In the genomic region with DNA sequence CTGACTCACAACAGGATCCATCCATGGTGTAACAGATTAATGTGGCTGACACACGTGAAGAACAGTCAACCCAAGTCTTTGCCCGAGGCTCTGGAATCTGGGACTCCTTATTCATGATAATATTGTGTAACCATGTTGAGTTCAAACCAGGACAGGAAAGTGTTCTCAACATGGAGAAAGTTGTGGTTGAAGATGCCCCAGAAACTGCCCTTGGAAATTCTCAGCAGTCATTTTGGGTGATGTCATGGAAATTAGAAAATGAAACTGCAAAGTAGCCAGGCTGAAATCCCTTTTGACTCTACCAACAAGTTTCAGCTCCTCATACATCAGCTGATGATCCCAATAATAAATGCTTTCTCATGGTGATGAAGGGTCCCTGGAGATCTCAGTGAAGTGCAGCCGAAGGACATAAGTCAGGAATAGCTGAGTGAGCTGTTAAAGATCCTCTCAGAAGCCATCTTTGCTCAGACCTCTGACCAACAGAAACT, we compare ENCODE assay signal across 11 cellular contexts.
DNase-seq lines count a peak whose midpoint lies in the region; ATAC-seq and TF ChIP-seq lines count a peak whose summit lies in the region.
"Had no signal": no experiment of that assay in that cellular context is flagged by ENCODE, and none has a peak within 500 bp of the region (broad histone marks: within the 10 kb centered on the region; RNA-seq: fewer than 3 reads in every experiment).

No MANE protein-coding gene starts in this region.

- DNase-seq in heart right ventricle (no peak), Right ventricle myocardium superior (no peak), breast epithelium (ENCODE audit: low spot score in 2 of 2) (peak; percentile 60 to 84), kidney tubule cell (ENCODE audit: low spot score) (peak; percentile 91), vagina (ENCODE audit: extremely low spot score in 2 of 2) (peak in 1 of 2 donors; percentile 87), NCI-H510A treated with DMSO at 0.1 percent for 48 hours (lab: John Stamatoyannopoulos, UW) (no peak), CD1c-positive myeloid dendritic cell (ENCODE audit: extremely low spot score) (no peak)
- DNase-seq: BE2C; stimulated activated naive CD4-positive, alpha-beta T cell; WERI-Rb-1 had no signal

- no peaks in the 10 kb centered on the region for H3K36me3 ChIP-seq in heart right ventricle
- H3K36me3 ChIP-seq in breast epithelium: no peaks in the 10 kb centered on the region
- no peaks in the 10 kb centered on the region for H3K36me3 ChIP-seq in vagina
- H3K36me3 ChIP-seq: BE2C, WERI-Rb-1 had no signal

- WGBS in heart right ventricle, 2 donors: 70 to 76% methylated on average over 3 of the region's 3 CpGs

- ATAC-seq in heart right ventricle (peak in 7 of 8 donors; percentile 37 to 69 (median 60)), Right ventricle myocardium superior (ENCODE audit: poor library complexity) (no peak), HG03135 (IDR thresholded peaks at IDR 0.05; ENCODE audit: unreplicated experiment) (no peak)

- intact Hi-C loops in heart right ventricle (cut with DNase I): no loop called here
- intact Hi-C loops in Right ventricle myocardium superior (cut with DNase I): no loop called here
- intact Hi-C loops in breast epithelium (cut with DNase I; ENCODE audit: low total_unique reads): no loop called here
- intact Hi-C loops in vagina (cut with DNase I): no loop called here

- H3K27ac ChIP-seq in heart right ventricle: peak overlapping the region in 2 of 10 donors; percentile 22 to 43
- H3K27ac ChIP-seq in breast epithelium: peak overlapping the region; percentile 79 to 82
- peak overlapping the region; percentile 68 for H3K27ac ChIP-seq in vagina
- H3K27ac ChIP-seq: WERI-Rb-1 had no signal

- H3K4me3 ChIP-seq in heart right ventricle (no peak overlapping the region), breast epithelium (no peak overlapping the region), vagina (no peak overlapping the region)

- TF ChIP-seq POLR2A in breast epithelium (IDR thresholded peaks at IDR 0.05) (no peak), vagina (IDR thresholded peaks at IDR 0.05) (no peak)

- no peaks in the 10 kb centered on the region for H3K9me3 ChIP-seq in heart right ventricle
- H3K9me3 ChIP-seq in breast epithelium: no peaks in the 10 kb centered on the region
- H3K9me3 ChIP-seq in vagina: no peaks in the 10 kb centered on the region
- H3K9me3 ChIP-seq: BE2C had no signal

- TF ChIP-seq CTCF in heart right ventricle (IDR thresholded peaks at IDR 0.05) (no peak), breast epithelium (IDR thresholded peaks at IDR 0.05) (no peak), vagina (IDR thresholded peaks at IDR 0.05) (no peak)

- H3K27me3 ChIP-seq in heart right ventricle: no peaks in the 10 kb centered on the region
- H3K27me3 ChIP-seq in breast epithelium: no peaks in the 10 kb centered on the region
- no peaks in the 10 kb centered on the region for H3K27me3 ChIP-seq in vagina
- H3K27me3 ChIP-seq: BE2C had no signal

- H3K4me1 ChIP-seq in heart right ventricle (peaks cover 0 to 14% (median 0%) of the 10 kb centered on the region in 9 donors), breast epithelium (no peaks in the 10 kb centered on the region), vagina (peaks cover 29% of the 10 kb centered on the region)

Comparison
In these comparisons a context has a peak if more than half of its experiments do, and no peak if none do; other contexts are left out.
1. ATAC-seq: peak in heart right ventricle (7 of 8); none in Right ventricle myocardium superior (single experiment) and HG03135 (single experiment).
2. DNase-seq: peak in breast epithelium (2 of 2) and kidney tubule cell (single experiment); none in heart right ventricle (0 of 2), Right ventricle myocardium superior (single experiment), NCI-H510A treated with DMSO at 0.1 percent for 48 hours (single experiment) and CD1c-positive myeloid dendritic cell (single experiment).